In the genomic region with DNA sequence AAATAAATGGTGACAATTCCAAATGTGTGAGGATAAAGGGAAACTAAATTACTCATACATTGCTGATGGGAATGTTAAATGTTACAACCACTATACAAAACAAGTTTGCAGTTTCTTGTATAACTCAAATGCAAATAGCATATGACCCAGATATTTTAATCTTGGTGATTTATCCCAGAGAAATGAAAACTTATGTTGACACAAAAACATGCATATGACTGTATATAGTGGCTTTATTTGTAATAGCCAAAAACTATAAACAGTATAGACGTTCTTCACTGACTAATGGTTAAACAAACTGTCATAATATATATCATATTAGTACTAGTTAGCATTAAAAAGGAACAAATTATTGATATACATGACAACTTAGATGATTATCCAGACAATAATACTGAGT, we compare ENCODE assay signal across 41 cellular contexts.
"Had no signal": no experiment of that assay in that cellular context is flagged by ENCODE, and none has a peak within 500 bp of the region (broad histone marks: within the 10 kb centered on the region; RNA-seq: fewer than 3 reads in every experiment).

No MANE protein-coding gene starts in this region.

- H3K4me1 Mint-ChIP-seq: activated naive CD4-positive, alpha-beta T cell treated with anti-CD3 and anti-CD28 coated beads, Interleukin-2, amount 10 ng/mL, durations not matched to agents 7 days and 5 days; activated naive CD4-positive, alpha-beta T cell treated with anti-CD3 and anti-CD28 coated beads, Interleukin-2, amount 50 U/mL, for 24 hours; activated naive CD8-positive, alpha-beta T cell treated with anti-CD3 and anti-CD28 coated beads for 36 hours; activated naive CD8-positive, alpha-beta T cell treated with anti-CD3 and anti-CD28 coated beads, Interleukin-2, amount 10 ng/mL, durations not matched to agents 7 days and 5 days; activated naive CD8-positive, alpha-beta T cell treated with anti-CD3 and anti-CD28 coated beads, Interleukin-2, amount 50 U/mL, for 24 hours; activated T-helper 17 cell treated with anti-CD3 and anti-CD28 coated beads, Interleukin-2, amount 50 U/mL, for 72 hours; brain; central memory CD8-positive, alpha-beta T cell had no signal

- DNase-seq: activated effector memory CD4-positive, alpha-beta T cell treated with anti-CD3 and anti-CD28 coated beads, Interleukin-2, amount 50 U/mL, for 16 hours; activated effector memory CD4-positive, alpha-beta T cell treated with Interleukin-2 at 50 U/mL for 16 hours; activated gamma-delta T cell; activated gamma-delta T cell treated with Interleukin-2 at 50 U/mL for 16 hours; activated naive CD4-positive, alpha-beta T cell; activated naive CD4-positive, alpha-beta T cell treated with anti-CD3 and anti-CD28 coated beads for 36 hours; activated naive CD4-positive, alpha-beta T cell treated with anti-CD3 and anti-CD28 coated beads, Interleukin-2, amount 10 ng/mL, durations not matched to agents 7 days and 5 days; activated naive CD4-positive, alpha-beta T cell treated with anti-CD3 and anti-CD28 coated beads, Interleukin-2, amount 50 U/mL, for 16 hours; activated naive CD4-positive, alpha-beta T cell treated with Interleukin-2 at 50 U/mL for 16 hours; activated naive CD8-positive, alpha-beta T cell treated with anti-CD3 and anti-CD28 coated beads for 36 hours; activated naive CD8-positive, alpha-beta T cell treated with anti-CD3 and anti-CD28 coated beads, Interleukin-2, amount 10 ng/mL, durations not matched to agents 7 days and 5 days; activated naive CD8-positive, alpha-beta T cell treated with anti-CD3 and anti-CD28 coated beads, Interleukin-2, amount 50 U/mL, for 24 hours; activated T-cell treated with anti-CD3 and anti-CD28 coated beads for 4 hours; activated T-cell treated with anti-CD3 and anti-CD28 coated beads, Interleukin-2, amount 50 U/mL, for 1 hour; activated T-cell treated with anti-CD3 and anti-CD28 coated beads, Interleukin-2, amount 50 U/mL, for 24 hours; activated T-cell treated with anti-CD3 and anti-CD28 coated beads, Interleukin-2, amount 50 U/mL, for 4 hours; activated T-cell treated with anti-CD3 and anti-CD28 coated beads, Interleukin-2, amount 50 U/mL, for 48 hours; activated T-cell treated with anti-CD3 and anti-CD28 coated beads, Interleukin-2, amount 50 U/mL, for 72 hours; adrenal gland; amniotic stem cell; amygdala; anterior cingulate cortex; aorta; body of pancreas; brain microvascular endothelial cell; caudate nucleus; central memory CD4-positive, alpha-beta T cell; cerebellar nuclear complex had no signal

- ATAC-seq: activated naive CD4-positive, alpha-beta T cell treated with anti-CD3 and anti-CD28 coated beads, Interleukin-2, amount 50 U/mL, for 72 hours; activated naive CD8-positive, alpha-beta T cell treated with anti-CD3 and anti-CD28 coated beads, Interleukin-2, amount 50 U/mL, for 24 hours; activated T-cell treated with anti-CD3 and anti-CD28 coated beads, Interleukin-2, amount 50 U/mL, for 4 hours; activated T-cell treated with anti-CD3 and anti-CD28 coated beads, Interleukin-2, amount 50 U/mL, for 72 hours; activated T-helper 17 cell treated with anti-CD3 and anti-CD28 coated beads, Interleukin-2, amount 50 U/mL, for 72 hours; body of pancreas had no signal

- H3K4me3 Mint-ChIP-seq: activated naive CD4-positive, alpha-beta T cell treated with anti-CD3 and anti-CD28 coated beads for 36 hours; activated naive CD4-positive, alpha-beta T cell treated with anti-CD3 and anti-CD28 coated beads, Interleukin-2, amount 10 ng/mL, durations not matched to agents 7 days and 5 days; activated naive CD4-positive, alpha-beta T cell treated with anti-CD3 and anti-CD28 coated beads, Interleukin-2, amount 50 U/mL, for 24 hours; activated naive CD8-positive, alpha-beta T cell; activated naive CD8-positive, alpha-beta T cell treated with anti-CD3 and anti-CD28 coated beads for 36 hours; activated naive CD8-positive, alpha-beta T cell treated with anti-CD3 and anti-CD28 coated beads, Interleukin-2, amount 10 ng/mL, durations not matched to agents 7 days and 5 days; activated naive CD8-positive, alpha-beta T cell treated with anti-CD3 and anti-CD28 coated beads, Interleukin-2, amount 50 U/mL, for 24 hours; activated T-cell treated with anti-CD3 and anti-CD28 coated beads, Interleukin-2, amount 50 U/mL, for 24 hours; activated T-cell treated with anti-CD3 and anti-CD28 coated beads, Interleukin-2, amount 50 U/mL, for 4 hours; activated T-cell treated with anti-CD3 and anti-CD28 coated beads, Interleukin-2, amount 50 U/mL, for 72 hours; activated T-helper 1 cell treated with anti-CD3 and anti-CD28 coated beads, Interleukin-12 subunit alpha, Interleukin-12 subunit beta, Interleukin-2, Interleukin-4 antibody, amounts not matched to agents 30 ng/mL and 10 ng/mL and 1 ng/mL, durations not matched to agents 14 hours and 24 hours and 36 hours; activated T-helper 17 cell treated with anti-CD3 and anti-CD28 coated beads, Interleukin-2, amount 50 U/mL, for 72 hours; brain; central memory CD8-positive, alpha-beta T cell had no signal

- H3K27ac ChIP-seq: adrenal gland, ascending aorta, body of pancreas, brain microvascular endothelial cell, breast epithelium, cardiac muscle cell had no signal

- H3K9me3 Mint-ChIP-seq: activated naive CD4-positive, alpha-beta T cell treated with anti-CD3 and anti-CD28 coated beads for 36 hours; activated naive CD8-positive, alpha-beta T cell treated with anti-CD3 and anti-CD28 coated beads for 36 hours; activated naive CD8-positive, alpha-beta T cell treated with anti-CD3 and anti-CD28 coated beads, Interleukin-2, amount 10 ng/mL, durations not matched to agents 7 days and 5 days; activated T-helper 17 cell treated with anti-CD3 and anti-CD28 coated beads, Interleukin-2, amount 50 U/mL, for 72 hours had no signal

- H3K27me3 Mint-ChIP-seq: activated naive CD4-positive, alpha-beta T cell treated with anti-CD3 and anti-CD28 coated beads, Interleukin-2, amount 10 ng/mL, durations not matched to agents 7 days and 5 days; activated naive CD4-positive, alpha-beta T cell treated with anti-CD3 and anti-CD28 coated beads, Interleukin-2, amount 50 U/mL, for 24 hours; activated naive CD8-positive, alpha-beta T cell; activated naive CD8-positive, alpha-beta T cell treated with anti-CD3 and anti-CD28 coated beads for 36 hours; activated naive CD8-positive, alpha-beta T cell treated with anti-CD3 and anti-CD28 coated beads, Interleukin-2, amount 10 ng/mL, durations not matched to agents 7 days and 5 days; activated naive CD8-positive, alpha-beta T cell treated with anti-CD3 and anti-CD28 coated beads, Interleukin-2, amount 50 U/mL, for 24 hours; activated T-cell treated with anti-CD3 and anti-CD28 coated beads, Interleukin-2, amount 50 U/mL, for 24 hours; brain; central memory CD8-positive, alpha-beta T cell had no signal

- H3K36me3 Mint-ChIP-seq: activated naive CD4-positive, alpha-beta T cell treated with anti-CD3 and anti-CD28 coated beads, Interleukin-2, amount 10 ng/mL, durations not matched to agents 7 days and 5 days; activated naive CD4-positive, alpha-beta T cell treated with anti-CD3 and anti-CD28 coated beads, Interleukin-2, amount 50 U/mL, for 24 hours; activated naive CD8-positive, alpha-beta T cell; activated naive CD8-positive, alpha-beta T cell treated with anti-CD3 and anti-CD28 coated beads for 36 hours; activated naive CD8-positive, alpha-beta T cell treated with anti-CD3 and anti-CD28 coated beads, Interleukin-2, amount 10 ng/mL, durations not matched to agents 7 days and 5 days; brain had no signal

- FAIRE-seq: astrocyte, bronchial epithelial cell had no signal

- H3K27me3 ChIP-seq: adrenal gland, ascending aorta, body of pancreas, brain microvascular endothelial cell, breast epithelium, cardiac muscle cell had no signal

- H3K36me3 ChIP-seq: adrenal gland, ascending aorta, brain microvascular endothelial cell, breast epithelium, cardiac muscle cell had no signal

- H3K27ac Mint-ChIP-seq: activated naive CD4-positive, alpha-beta T cell treated with anti-CD3 and anti-CD28 coated beads for 36 hours; activated naive CD4-positive, alpha-beta T cell treated with anti-CD3 and anti-CD28 coated beads, Interleukin-2, amount 10 ng/mL, durations not matched to agents 7 days and 5 days; activated naive CD4-positive, alpha-beta T cell treated with anti-CD3 and anti-CD28 coated beads, Interleukin-2, amount 50 U/mL, for 24 hours; activated naive CD4-positive, alpha-beta T cell treated with anti-CD3 and anti-CD28 coated beads, Interleukin-2, amount 50 U/mL, for 72 hours; activated naive CD8-positive, alpha-beta T cell; activated naive CD8-positive, alpha-beta T cell treated with anti-CD3 and anti-CD28 coated beads for 36 hours; activated naive CD8-positive, alpha-beta T cell treated with anti-CD3 and anti-CD28 coated beads, Interleukin-2, amount 10 ng/mL, durations not matched to agents 7 days and 5 days; activated naive CD8-positive, alpha-beta T cell treated with anti-CD3 and anti-CD28 coated beads, Interleukin-2, amount 50 U/mL, for 24 hours; activated T-cell treated with anti-CD3 and anti-CD28 coated beads, Interleukin-2, amount 50 U/mL, for 24 hours; activated T-cell treated with anti-CD3 and anti-CD28 coated beads, Interleukin-2, amount 50 U/mL, for 72 hours; activated T-helper 1 cell treated with anti-CD3 and anti-CD28 coated beads, Interleukin-12 subunit alpha, Interleukin-12 subunit beta, Interleukin-2, Interleukin-4 antibody, amounts not matched to agents 30 ng/mL and 10 ng/mL and 1 ng/mL, durations not matched to agents 14 hours and 24 hours and 36 hours; activated T-helper 17 cell treated with anti-CD3 and anti-CD28 coated beads, Interleukin-2, amount 50 U/mL, for 72 hours; activated T-helper 2 cell treated with anti-CD3 and anti-CD28 coated beads, Interferon-gamma antibody, Interleukin-2, Interleukin-4, amounts not matched to agents 10 μg/mL and 5 μg/mL and 100 μg/mL, durations not matched to agents 14 hours and 24 hours and 36 hours; brain had no signal

- H3K4me1 ChIP-seq: adrenal gland, ascending aorta, body of pancreas, breast epithelium had no signal

- H3K4me3 ChIP-seq: adrenal gland, ascending aorta, body of pancreas, breast epithelium, cardiac muscle cell had no signal

- H3K9me3 ChIP-seq: adrenal gland, ascending aorta, body of pancreas, breast epithelium had no signal
